ENCODE assay signal across 13 cellular contexts in the genomic region with DNA sequence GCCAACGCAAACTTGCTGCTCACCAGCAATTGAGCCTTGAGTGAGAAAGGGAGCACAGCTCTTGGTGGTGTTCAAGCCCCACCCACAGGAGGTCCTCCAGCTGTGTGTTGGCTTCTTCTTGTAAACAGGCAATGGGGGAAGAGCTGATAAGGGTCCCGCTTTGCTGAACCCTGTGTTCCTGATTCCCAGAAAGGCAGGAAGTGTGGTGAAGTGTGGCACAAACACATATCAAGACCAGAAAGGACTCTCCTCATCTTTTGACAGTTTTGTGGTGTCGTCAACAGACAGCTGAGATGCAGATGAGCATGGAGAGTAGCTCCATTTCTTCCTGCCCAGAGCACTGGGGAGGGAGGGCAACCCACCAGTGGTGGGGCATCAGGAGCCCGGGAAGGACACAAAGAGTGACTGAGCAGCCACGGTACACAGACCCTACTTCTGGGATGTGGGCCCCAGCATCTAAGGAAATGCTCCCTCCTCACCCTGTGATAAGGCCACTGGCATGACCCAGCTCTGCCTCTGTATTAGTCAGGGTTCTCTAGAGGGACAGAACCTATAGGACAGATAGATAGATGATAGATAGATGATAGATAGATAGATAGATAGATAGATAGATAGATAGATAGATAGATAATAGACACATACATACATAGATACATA.
DNase-seq lines count a peak whose midpoint lies in the region; ATAC-seq, FAIRE-seq and TF ChIP-seq lines count a peak whose summit lies in the region.
"Had no signal": no experiment of that assay in that cellular context is flagged by ENCODE, and none has a peak within 500 bp of the region (broad histone marks: within the 10 kb centered on the region; RNA-seq: fewer than 3 reads in every experiment).

No MANE protein-coding gene starts in this region.

- peaks cover 10% of the 10 kb centered on the region for H3K27me3 Mint-ChIP-seq in endothelial cell (ENCODE audit: unreplicated experiment)
- no peaks in the 10 kb centered on the region for H3K27me3 Mint-ChIP-seq in stimulated activated memory B cell treated with anti-CD40 and anti-IgM and Interleukin-4, amounts not matched to agents 10 μg/mL and 1 μg/mL and 100 μg/mL, for 72 hours

- DNase-seq in activated effector memory CD4-positive, alpha-beta T cell treated with Interleukin-2 at 50 U/mL for 16 hours = peak; percentile 42
- DNase-seq in activated effector memory CD4-positive, alpha-beta T cell treated with anti-CD3 and anti-CD28 coated beads, Interleukin-2, amount 50 U/mL, for 16 hours = no peak
- DNase-seq in activated CD4-positive, alpha-beta T cell treated with anti-CD3 and anti-CD28 coated beads for 4 hours = peak; percentile 26 to 31
- DNase-seq in endothelial cell (ENCODE audit: low spot score) (no peak), anterior cingulate cortex (lab: John Stamatoyannopoulos, UW) (no peak), psoas muscle (no peak), frontal cortex (ENCODE audit: low spot score in 2 of 2) (no peak)
- DNase-seq: ACHN, dorsolateral prefrontal cortex, GOT3, NCI-H748 treated with DMSO at 0.1 percent for 48 hours, testis had no signal

- intact Hi-C loops in psoas muscle (cut with DNase I) = no loop called here

- peak overlapping the region; percentile 84 for H3K27ac Mint-ChIP-seq in endothelial cell (ENCODE audit: unreplicated experiment)
- peak overlapping the region; percentile 84 for H3K27ac Mint-ChIP-seq in stimulated activated memory B cell treated with anti-CD40 and anti-IgM and Interleukin-4, amounts not matched to agents 10 μg/mL and 1 μg/mL and 100 μg/mL, for 72 hours

- H3K4me1 Mint-ChIP-seq in endothelial cell (ENCODE audit: unreplicated experiment) = peaks cover 49% of the 10 kb centered on the region
- H3K4me1 Mint-ChIP-seq in stimulated activated memory B cell treated with anti-CD40 and anti-IgM and Interleukin-4, amounts not matched to agents 10 μg/mL and 1 μg/mL and 100 μg/mL, for 72 hours = peaks cover 34% of the 10 kb centered on the region

- H3K9me3 ChIP-seq in psoas muscle = no peaks in the 10 kb centered on the region
- H3K9me3 ChIP-seq: testis had no signal

- H3K27me3 ChIP-seq in psoas muscle (ENCODE audit: insufficient read depth in 3 of 3, low read length in 2 of 3) = no peaks in the 10 kb centered on the region
- H3K27me3 ChIP-seq: dorsolateral prefrontal cortex, testis had no signal

- FAIRE-seq in frontal cortex (lab: Jason Lieb, UNC) = no peak

- no peak for ATAC-seq in stimulated activated memory B cell treated with anti-CD40 and anti-IgM and Interleukin-4, amounts not matched to agents 10 μg/mL and 1 μg/mL and 100 μg/mL, for 72 hours
- no peak for ATAC-seq in psoas muscle

- H3K4me3 ChIP-seq in psoas muscle = no peak overlapping the region
- H3K4me3 ChIP-seq: dorsolateral prefrontal cortex, testis had no signal

- H3K27ac ChIP-seq in psoas muscle = no peak overlapping the region
- H3K27ac ChIP-seq: dorsolateral prefrontal cortex, testis had no signal

- no peaks in the 10 kb centered on the region for H3K4me1 ChIP-seq in psoas muscle
- H3K4me1 ChIP-seq: testis had no signal

- H3K4me3 Mint-ChIP-seq in endothelial cell (ENCODE audit: unreplicated experiment) = no peak overlapping the region
- peak overlapping the region; percentile 30 for H3K4me3 Mint-ChIP-seq in stimulated activated memory B cell treated with anti-CD40 and anti-IgM and Interleukin-4, amounts not matched to agents 10 μg/mL and 1 μg/mL and 100 μg/mL, for 72 hours

- 69 to 86% (median 83%) methylated on average over 5 of the region's 5 CpGs for WGBS in psoas muscle, 3 donors

- H3K36me3 ChIP-seq in psoas muscle (ENCODE audit: insufficient read depth in 1 of 2, low read depth in 1 of 2) = no peaks in the 10 kb centered on the region

- TF ChIP-seq CTCF in endothelial cell (IDR thresholded peaks at IDR 0.05; ENCODE audit: unreplicated experiment) (no peak), psoas muscle (IDR thresholded peaks at IDR 0.05) (no peak)

- H3K9me3 Mint-ChIP-seq in endothelial cell (ENCODE audit: unreplicated experiment) = no peaks in the 10 kb centered on the region
- no peaks in the 10 kb centered on the region for H3K9me3 Mint-ChIP-seq in stimulated activated memory B cell treated with anti-CD40 and anti-IgM and Interleukin-4, amounts not matched to agents 10 μg/mL and 1 μg/mL and 100 μg/mL, for 72 hours

- no peaks in the 10 kb centered on the region for H3K36me3 Mint-ChIP-seq in endothelial cell (ENCODE audit: low read depth, unreplicated experiment)
- no peaks in the 10 kb centered on the region for H3K36me3 Mint-ChIP-seq in stimulated activated memory B cell treated with anti-CD40 and anti-IgM and Interleukin-4, amounts not matched to agents 10 μg/mL and 1 μg/mL and 100 μg/mL, for 72 hours

Comparison
In these comparisons a context has a peak if more than half of its experiments do, and no peak if none do; other contexts are left out.
1. DNase-seq: peak in activated effector memory CD4-positive, alpha-beta T cell treated with Interleukin-2 at 50 U/mL for 16 hours (single experiment) and activated CD4-positive, alpha-beta T cell treated with anti-CD3 and anti-CD28 coated beads for 4 hours (2 of 2); none in activated effector memory CD4-positive, alpha-beta T cell treated with anti-CD3 and anti-CD28 coated beads, Interleukin-2, amount 50 U/mL, for 16 hours (single experiment), endothelial cell (single experiment), anterior cingulate cortex (0 of 58), psoas muscle (0 of 2) and frontal cortex (0 of 2).